ENCODE assay signal across 18 cellular contexts in genomic region chr17:1340371-1340770, GRCh38.
"Had no signal": no experiment of that assay in that cellular context is flagged by ENCODE, and none has a peak within 500 bp of the region (broad histone marks: within the 10 kb centered on the region; RNA-seq: fewer than 3 reads in every experiment).

No MANE protein-coding gene starts in this region.

- FAIRE-seq: endometrium, keratinocyte had no signal

- H3K27me3 ChIP-seq: esophagus muscularis mucosa, gastrocnemius medialis, sigmoid colon, uterus had no signal

- DNase-seq: effector memory CD4-positive, alpha-beta T cell; gastrocnemius medialis; immature natural killer cell; left ventricle myocardium superior; mesendoderm; naive B cell; posterior cingulate gyrus; sigmoid colon; stimulated activated CD4-positive, alpha-beta T cell treated with anti-CD3 and anti-CD28 coated beads, Interleukin-2, amount 100 ng/mL, for 24 hours; stimulated activated CD4-positive, alpha-beta T cell treated with anti-CD3 and anti-CD28 coated beads, Interleukin-4, amount 100 ng/mL, for 4 hours; stimulated activated naive CD4-positive, alpha-beta T cell; trophoblast cell; uterus had no signal

- H3K36me3 ChIP-seq: uterus had no signal

- H3K36me3 Mint-ChIP-seq: naive B cell had no signal

- H3K4me3 Mint-ChIP-seq: immature natural killer cell, naive B cell, nephron had no signal

- H3K4me1 ChIP-seq: uterus had no signal

- H3K9me3 Mint-ChIP-seq: immature natural killer cell, naive B cell, nephron had no signal

- H3K27me3 Mint-ChIP-seq: naive B cell had no signal

- H3K27ac ChIP-seq: esophagus muscularis mucosa, gastrocnemius medialis, sigmoid colon, skin epidermis, uterus had no signal

- H3K4me3 ChIP-seq: esophagus muscularis mucosa, gastrocnemius medialis, sigmoid colon, skin epidermis, uterus had no signal

- H3K9me3 ChIP-seq: esophagus muscularis mucosa, gastrocnemius medialis, sigmoid colon, uterus had no signal

- H3K27ac Mint-ChIP-seq: immature natural killer cell, nephron had no signal

- ATAC-seq: gastrocnemius medialis, left ventricle myocardium superior had no signal
